In the genomic region with DNA sequence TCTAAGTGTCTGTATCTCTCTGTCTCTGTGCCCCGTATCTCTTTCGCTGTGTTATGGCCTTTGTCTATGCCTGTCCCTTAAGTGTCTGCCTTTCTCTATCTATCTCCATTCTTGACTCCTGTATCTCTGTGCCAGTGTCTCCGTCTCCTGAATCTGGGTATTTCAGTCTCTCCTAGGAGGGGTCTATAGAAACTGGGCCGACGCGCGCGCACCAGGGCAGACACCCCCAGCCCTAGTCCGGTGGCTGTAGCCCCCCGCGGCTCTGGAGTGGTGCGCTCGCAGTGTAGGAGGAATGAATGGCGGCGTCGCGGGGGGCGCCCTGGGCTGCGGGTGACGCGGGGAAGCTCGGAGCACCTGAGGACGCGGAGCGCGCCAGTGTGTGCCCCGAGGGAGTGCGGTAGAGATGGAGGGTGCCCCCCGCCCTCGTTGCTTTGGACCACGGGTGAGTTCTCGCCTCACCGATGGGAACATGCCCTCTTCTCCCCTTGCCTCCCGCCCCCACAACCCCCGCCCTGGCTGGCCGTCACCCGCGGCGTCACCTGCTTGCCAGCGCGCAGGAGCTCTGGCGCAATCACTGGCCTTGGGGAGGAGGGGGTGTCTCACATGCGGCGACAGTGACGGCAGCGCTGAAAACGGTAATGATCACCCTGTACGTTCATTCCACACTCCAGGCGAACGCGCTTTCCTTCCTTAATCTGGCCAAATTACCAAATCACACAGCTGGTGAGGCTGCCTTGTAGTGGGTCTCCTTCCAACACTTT, we compare ENCODE assay signal across 8 cellular contexts. TPM values are rescaled to one million over a fixed set of nuclear protein-coding genes. Genes with fewer than 3 reads are reported as not detected.
DNase-seq lines count a peak whose midpoint lies in the region; ATAC-seq, FAIRE-seq and TF ChIP-seq lines count a peak whose summit lies in the region.

No MANE protein-coding gene starts in this region.

- no peak for TF ChIP-seq POLR2A in upper lobe of left lung (IDR thresholded peaks at IDR 0.05)

- no peaks in the 10 kb centered on the region for H3K36me3 ChIP-seq in kidney (ENCODE audit: control insufficient read depth in 1 of 2, insufficient read depth in 2 of 2, low read length in 2 of 2)
- peaks cover 0 to 3% (median 0%) of the 10 kb centered on the region in 4 donors for H3K36me3 ChIP-seq in upper lobe of left lung

- FAIRE-seq in kidney (lab: Jason Lieb, UNC), result no peak

- H3K9ac ChIP-seq in kidney (ENCODE audit: low read length in 2 of 2), result no peak overlapping the region

- peak overlapping the region; percentile 6 for H3K27ac Mint-ChIP-seq in activated T-helper 2 cell treated with anti-CD3 and anti-CD28 coated beads, Interferon-gamma antibody, Interleukin-2, Interleukin-4, amounts not matched to agents 10 μg/mL and 5 μg/mL and 100 μg/mL, durations not matched to agents 14 hours and 24 hours and 36 hours

- ATAC-seq in upper lobe of left lung (ENCODE audit: low FRiP score in 2 of 2), result no peak
- ATAC-seq in GM19035 (IDR thresholded peaks at IDR 0.05; ENCODE audit: unreplicated experiment), result no peak
- no peak for ATAC-seq in GM18502 (IDR thresholded peaks at IDR 0.05; ENCODE audit: poor library complexity, unreplicated experiment)

- no peaks in the 10 kb centered on the region for H3K9me3 Mint-ChIP-seq in activated T-helper 2 cell treated with anti-CD3 and anti-CD28 coated beads, Interferon-gamma antibody, Interleukin-2, Interleukin-4, amounts not matched to agents 10 μg/mL and 5 μg/mL and 100 μg/mL, durations not matched to agents 14 hours and 24 hours and 36 hours

- H3K36me3 Mint-ChIP-seq in activated T-helper 2 cell treated with anti-CD3 and anti-CD28 coated beads, Interferon-gamma antibody, Interleukin-2, Interleukin-4, amounts not matched to agents 10 μg/mL and 5 μg/mL and 100 μg/mL, durations not matched to agents 14 hours and 24 hours and 36 hours (ENCODE audit: low read depth), result peaks cover 9% of the 10 kb centered on the region

- H3K27me3 Mint-ChIP-seq in activated T-helper 2 cell treated with anti-CD3 and anti-CD28 coated beads, Interferon-gamma antibody, Interleukin-2, Interleukin-4, amounts not matched to agents 10 μg/mL and 5 μg/mL and 100 μg/mL, durations not matched to agents 14 hours and 24 hours and 36 hours (ENCODE audit: low read depth), result peaks cover 46% of the 10 kb centered on the region

- intact Hi-C loops in activated T-helper 2 cell treated with anti-CD3 and anti-CD28 coated beads, Interferon-gamma antibody, Interleukin-2, Interleukin-4, amounts not matched to agents 10 μg/mL and 5 μg/mL and 100 μg/mL, durations not matched to agents 14 hours and 24 hours and 36 hours (cut with micrococcal nuclease), result no loop called here
- intact Hi-C loops in kidney (cut with DNase I), result no loop called here

- H3K9me3 ChIP-seq in kidney (ENCODE audit: control insufficient read depth in 1 of 2, low read length in 2 of 2), result no peaks in the 10 kb centered on the region
- H3K9me3 ChIP-seq in upper lobe of left lung, result no peaks in the 10 kb centered on the region

- 4 to 11% methylated on average over 21 to 41 of the region's 51 CpGs for WGBS in upper lobe of left lung, 2 donors

- H3K4me1 Mint-ChIP-seq in activated T-helper 2 cell treated with anti-CD3 and anti-CD28 coated beads, Interferon-gamma antibody, Interleukin-2, Interleukin-4, amounts not matched to agents 10 μg/mL and 5 μg/mL and 100 μg/mL, durations not matched to agents 14 hours and 24 hours and 36 hours (ENCODE audit: low read depth), result peaks cover 14% of the 10 kb centered on the region

- TF ChIP-seq EP300 in upper lobe of left lung (IDR thresholded peaks at IDR 0.05), result no peak

- H3K27me3 ChIP-seq in upper lobe of left lung, result peaks cover 0 to 32% (median 16%) of the 10 kb centered on the region in 4 donors

- peak overlapping the region; percentile 89 for H3K4me3 Mint-ChIP-seq in activated T-helper 2 cell treated with anti-CD3 and anti-CD28 coated beads, Interferon-gamma antibody, Interleukin-2, Interleukin-4, amounts not matched to agents 10 μg/mL and 5 μg/mL and 100 μg/mL, durations not matched to agents 14 hours and 24 hours and 36 hours (ENCODE audit: low read depth)

- peak overlapping the region; percentile 54; the same call in 1 of the 2 replicates for H3K4me3 ChIP-seq in GM12865 (ENCODE audit: low read depth, low read length)
- H3K4me3 ChIP-seq in kidney (ENCODE audit: low read length in 2 of 2), result peak overlapping the region; percentile 29 to 49
- peak overlapping the region in 3 of 4 donors; percentile 49 to 62 (median 55) for H3K4me3 ChIP-seq in upper lobe of left lung

- H3K4me1 ChIP-seq in kidney (ENCODE audit: control insufficient read depth in 1 of 2, insufficient read depth in 1 of 2, low read depth in 1 of 2, low read length in 2 of 2), result peaks cover 4 to 15% of the 10 kb centered on the region in 2 donors
- H3K4me1 ChIP-seq in upper lobe of left lung, result peaks cover 30 to 35% (median 32%) of the 10 kb centered on the region in 4 donors

- no peak for DNase-seq in GM12865 (ENCODE audit: low read depth)
- DNase-seq in NCI-H2081 (lab: John Stamatoyannopoulos, UW), result peak; percentile 87 to 91
- no peak for DNase-seq in activated T-helper 2 cell treated with anti-CD3 and anti-CD28 coated beads, Interferon-gamma antibody, Interleukin-2, Interleukin-4, amounts not matched to agents 10 μg/mL and 5 μg/mL and 100 μg/mL, durations not matched to agents 14 hours and 24 hours and 36 hours (ENCODE audit: low spot score)
- peak; percentile 74 for DNase-seq in kidney
- DNase-seq in upper lobe of left lung, result peak in 1 of 2 donors; percentile 84
- DNase-seq in GM19238 (ENCODE audit: insufficient read length, low spot score), result no peak

- TF ChIP-seq CTCF in GM12865 (IDR thresholded peaks at IDR 0.05; ENCODE audit: insufficient read depth, low read depth, low read length, missing control alignments) (no peak), kidney (IDR thresholded peaks at IDR 0.05; ENCODE audit: borderline replicate concordance, extremely low read depth, insufficient read depth) (no peak), upper lobe of left lung (IDR thresholded peaks at IDR 0.05) (no peak)

- H3K27ac ChIP-seq in kidney (ENCODE audit: low read depth in 2 of 2, low read length in 2 of 2) (no peak overlapping the region), upper lobe of left lung (no peak overlapping the region)

RNA-seq across cellular contexts. Expression of a gene that starts 1.0 kb away (rescaled TPM):
- total RNA-seq in activated T-helper 2 cell treated with anti-CD3 and anti-CD28 coated beads, Interferon-gamma antibody, Interleukin-2, Interleukin-4, amounts not matched to agents 10 μg/mL and 5 μg/mL and 100 μg/mL, durations not matched to agents 14 hours and 24 hours and 36 hours, result 0.18 TPM in 1 of 2 replicates, not detected in the other
- total RNA-seq in kidney, result 0.31 TPM
- polyA plus RNA-seq in kidney (ENCODE audit: insufficient read depth, low read depth, low replicate concordance), result 0.39 TPM
- total RNA-seq in upper lobe of left lung, result under 1 TPM in 2 of 6 donors, not detected in 4; 0.26 to 0.44 TPM

RNA-seq across cellular contexts. Expression of a gene that starts 12.9 kb away (rescaled TPM):
- 9.5 and 10.6 TPM in 2 replicates for total RNA-seq in activated T-helper 2 cell treated with anti-CD3 and anti-CD28 coated beads, Interferon-gamma antibody, Interleukin-2, Interleukin-4, amounts not matched to agents 10 μg/mL and 5 μg/mL and 100 μg/mL, durations not matched to agents 14 hours and 24 hours and 36 hours
- total RNA-seq in kidney (2.8 TPM), upper lobe of left lung (1 to 10 TPM; 1.8 to 8.8 (median 4.1) TPM)
- 6.1 TPM for polyA plus RNA-seq in kidney (ENCODE audit: insufficient read depth, low read depth, low replicate concordance)

RNA-seq across cellular contexts. Expression of a gene that starts 13.5 kb away (rescaled TPM):
- total RNA-seq in activated T-helper 2 cell treated with anti-CD3 and anti-CD28 coated beads, Interferon-gamma antibody, Interleukin-2, Interleukin-4, amounts not matched to agents 10 μg/mL and 5 μg/mL and 100 μg/mL, durations not matched to agents 14 hours and 24 hours and 36 hours, result not detected in 2 replicates
- total RNA-seq in kidney (not detected), upper lobe of left lung (not detected)
- not detected for polyA plus RNA-seq in kidney (ENCODE audit: insufficient read depth, low read depth, low replicate concordance)

RNA-seq across cellular contexts. Expression of a gene that starts 13.6 kb away (rescaled TPM):
- total RNA-seq in activated T-helper 2 cell treated with anti-CD3 and anti-CD28 coated beads, Interferon-gamma antibody, Interleukin-2, Interleukin-4, amounts not matched to agents 10 μg/mL and 5 μg/mL and 100 μg/mL, durations not matched to agents 14 hours and 24 hours and 36 hours, result 64.0 and 66.6 TPM in 2 replicates
- total RNA-seq in kidney, result 33.6 TPM
- 39.8 TPM for polyA plus RNA-seq in kidney (ENCODE audit: insufficient read depth, low read depth, low replicate concordance)
- 10 to 100 TPM; 16.2 to 60.8 (median 37.6) TPM for total RNA-seq in upper lobe of left lung

RNA-seq across cellular contexts. Expression of a gene that starts 33.0 kb away (rescaled TPM):
- total RNA-seq in activated T-helper 2 cell treated with anti-CD3 and anti-CD28 coated beads, Interferon-gamma antibody, Interleukin-2, Interleukin-4, amounts not matched to agents 10 μg/mL and 5 μg/mL and 100 μg/mL, durations not matched to agents 14 hours and 24 hours and 36 hours, result 0.11 TPM in 1 of 2 replicates, not detected in the other
- total RNA-seq in kidney, result 0.25 TPM
- polyA plus RNA-seq in kidney (ENCODE audit: insufficient read depth, low read depth, low replicate concordance), result 0.11 TPM
- total RNA-seq in upper lobe of left lung, result 1 to 10 TPM in 2 of 6 donors, under 1 TPM in 3, not detected in 1; 0.17 to 1.2 (median 0.51) TPM

Comparison
In these comparisons a context has a peak if more than half of its experiments do, and no peak if none do; other contexts are left out.
1. DNase-seq: peak in NCI-H2081 (2 of 2) and kidney (single experiment); none in GM12865 (single experiment), activated T-helper 2 cell treated with anti-CD3 and anti-CD28 coated beads, Interferon-gamma antibody, Interleukin-2, Interleukin-4, amounts not matched to agents 10 μg/mL and 5 μg/mL and 100 μg/mL, durations not matched to agents 14 hours and 24 hours and 36 hours (single experiment) and GM19238 (single experiment).
2. Peak in every context shown above with its lines, with median percentiles within 50 percentile points of each other: H3K4me3 ChIP-seq.